ENCODE assay signal across 17 cellular contexts in the genomic region with DNA sequence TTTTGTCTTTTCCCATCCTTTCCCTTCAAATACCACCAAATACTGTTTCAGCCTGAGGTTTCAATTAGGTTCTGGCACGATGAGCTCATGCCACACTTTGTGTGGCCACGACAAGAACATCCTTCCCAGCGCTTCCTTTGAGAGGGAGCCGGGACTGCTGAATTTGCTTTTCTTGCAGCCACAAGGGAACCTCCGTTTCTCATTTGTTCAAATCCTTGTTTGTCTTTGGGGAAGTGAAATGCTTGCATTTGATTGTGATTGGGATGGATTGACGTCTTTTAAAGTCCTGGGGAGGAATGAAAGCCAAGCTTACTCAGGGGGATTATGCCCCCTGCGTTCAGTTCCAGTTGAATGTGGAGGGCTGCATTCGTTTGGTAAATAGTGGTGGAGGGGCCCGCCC.
A peak's percentile ranks its signal among the peaks of the same experiment; 100 is the strongest.
DNase-seq lines count a peak whose midpoint lies in the region; ATAC-seq, FAIRE-seq and TF ChIP-seq lines count a peak whose summit lies in the region.
"Had no signal": no experiment of that assay in that cellular context is flagged by ENCODE, and none has a peak within 500 bp of the region (broad histone marks: within the 10 kb centered on the region; RNA-seq: fewer than 3 reads in every experiment).

No MANE protein-coding gene starts in this region.

- H3K9me3 ChIP-seq in BLaER1 treated with 17β-estradiol and CSF1 and Interleukin-3, amounts not matched to agents 10 nM and 100 nM (replicated peaks in 1 of 11): peaks cover 7 to 13% (median 12%) of the 10 kb centered on the region in 11 experiments; a peak in 17 of 22 replicates
- H3K9me3 ChIP-seq in astrocyte (ENCODE audit: insufficient read depth, low read depth, low read length) (no peaks in the 10 kb centered on the region), osteoblast (ENCODE audit: low read depth, low read length) (no peaks in the 10 kb centered on the region)
- H3K9me3 ChIP-seq: BE2C had no signal

- H4K20me1 ChIP-seq in BLaER1 treated with 17β-estradiol and CSF1 and Interleukin-3, amounts not matched to agents 10 nM and 100 nM: no peaks in the 10 kb centered on the region; a peak in 1 of 22 replicates
- H4K20me1 ChIP-seq in astrocyte (ENCODE audit: insufficient read depth, low read length) (no peaks in the 10 kb centered on the region), osteoblast (ENCODE audit: insufficient read depth, low read length) (no peaks in the 10 kb centered on the region)

- H3K4me1 Mint-ChIP-seq in astrocyte (ENCODE audit: low read depth, unreplicated experiment): no peaks in the 10 kb centered on the region

- H3K27ac ChIP-seq in BLaER1 treated with 17β-estradiol and CSF1 and Interleukin-3, amounts not matched to agents 10 nM and 100 nM: no peak overlapping the region
- H3K27ac ChIP-seq in astrocyte (ENCODE audit: low read depth, low read length): no peak overlapping the region
- H3K27ac ChIP-seq in osteoblast (ENCODE audit: low read depth, low read length): no peak overlapping the region
- H3K27ac ChIP-seq: RWPE1 had no signal

- no peak overlapping the region for H2AFZ ChIP-seq in astrocyte (ENCODE audit: low read depth, low read length)
- H2AFZ ChIP-seq in osteoblast (ENCODE audit: low read length): peak overlapping the region; percentile 25

- H3K36me3 Mint-ChIP-seq in astrocyte (ENCODE audit: low read depth, unreplicated experiment): no peaks in the 10 kb centered on the region
- H3K36me3 Mint-ChIP-seq: CD4-positive, alpha-beta memory T cell had no signal

- no peaks in the 10 kb centered on the region for H3K79me2 ChIP-seq in astrocyte (ENCODE audit: insufficient read depth, low read length)
- no peaks in the 10 kb centered on the region for H3K79me2 ChIP-seq in osteoblast (ENCODE audit: insufficient read depth, low read length)

- H3K4me1 ChIP-seq in BLaER1 treated with 17β-estradiol and CSF1 and Interleukin-3, amounts not matched to agents 10 nM and 100 nM: peaks cover 19 to 52% (median 42%) of the 10 kb centered on the region in 10 experiments
- H3K4me1 ChIP-seq in astrocyte (ENCODE audit: insufficient read depth, low read length): no peaks in the 10 kb centered on the region
- H3K4me1 ChIP-seq in osteoblast (ENCODE audit: insufficient read depth, low read length): no peaks in the 10 kb centered on the region
- H3K4me1 ChIP-seq: BE2C had no signal

- no peak for FAIRE-seq in astrocyte (lab: Jason Lieb, UNC)
- FAIRE-seq: K562 had no signal

- H3K4me3 Mint-ChIP-seq in astrocyte (ENCODE audit: unreplicated experiment): no peak overlapping the region
- H3K4me3 Mint-ChIP-seq: CD4-positive, alpha-beta memory T cell had no signal

- no peaks in the 10 kb centered on the region for H3K36me3 ChIP-seq in BLaER1 treated with 17β-estradiol and CSF1 and Interleukin-3, amounts not matched to agents 10 nM and 100 nM
- H3K36me3 ChIP-seq in astrocyte (ENCODE audit: insufficient read depth, low read length): no peaks in the 10 kb centered on the region
- H3K36me3 ChIP-seq in osteoblast (ENCODE audit: insufficient read depth, low read length): no peaks in the 10 kb centered on the region
- H3K36me3 ChIP-seq: BE2C had no signal

- H3K4me2 ChIP-seq in BLaER1 treated with 17β-estradiol and CSF1 and Interleukin-3, amounts not matched to agents 10 nM and 100 nM: peak overlapping the region; percentile 11 to 77 (median 63); a peak in 18 of 22 replicates
- peak overlapping the region; percentile 4 for H3K4me2 ChIP-seq in astrocyte (ENCODE audit: low read length)
- H3K4me2 ChIP-seq in osteoblast (ENCODE audit: insufficient read depth, low read length): peak overlapping the region; percentile 24

- H3K4me3 ChIP-seq in BLaER1 treated with 17β-estradiol and CSF1 and Interleukin-3, amounts not matched to agents 10 nM and 100 nM: no peak overlapping the region
- H3K4me3 ChIP-seq in astrocyte (ENCODE audit: insufficient read depth, low read depth, low read length) (no peak overlapping the region), osteoblast (ENCODE audit: insufficient read depth, low read length) (no peak overlapping the region)
- H3K4me3 ChIP-seq: K562 had no signal

- H3K9ac ChIP-seq in BLaER1 treated with 17β-estradiol and CSF1 and Interleukin-3, amounts not matched to agents 10 nM and 100 nM: no peak overlapping the region
- H3K9ac ChIP-seq in astrocyte (ENCODE audit: low read length): no peak overlapping the region

- no peak for TF ChIP-seq CTCF in astrocyte (IDR thresholded peaks at IDR 0.05; ENCODE audit: insufficient read depth, low read depth, low read length)
- no peak for TF ChIP-seq CTCF in osteoblast (IDR thresholded peaks at IDR 0.05; ENCODE audit: extremely low read depth, low read depth, low read length)

- DNase-seq in astrocyte (ENCODE audit: low read depth) (no peak), medulla oblongata (ENCODE audit: extremely low spot score) (peak; percentile 18), osteoblast (ENCODE audit: insufficient read length, low spot score, missing footprints) (no peak), NOMO-1 (lab: John Stamatoyannopoulos, UW; ENCODE audit: unreplicated experiment in 2 of 2) (no peak), Right ventricle myocardium superior (no peak), HK-2 (ENCODE audit: unreplicated experiment) (no peak)
- DNase-seq in stimulated activated naive CD8-positive, alpha-beta T cell treated with anti-CD3 and anti-CD28 coated beads, Interleukin-15, Interleukin-2, amounts not matched to agents 100 U/mL and 50 U/mL, for 24 hours: no peak
- DNase-seq: BE2C; CD4-positive, alpha-beta memory T cell; GF-D8; NCI-H1092 treated with DMSO at 0.1 percent for 48 hours; NCI-H2081 treated with DMSO at 0.1 percent for 48 hours; NK-92 treated with Interleukin-12 subunit alpha and Interleukin-12 subunit beta, amount 100 ng/mL, for 24 hours; PC-3 had no signal

- ATAC-seq in Right ventricle myocardium superior (ENCODE audit: poor library complexity): no peak
- ATAC-seq in stimulated activated naive CD8-positive, alpha-beta T cell treated with anti-CD3 and anti-CD28 coated beads, Interleukin-15, Interleukin-2, amounts not matched to agents 100 U/mL and 50 U/mL, for 24 hours: no peak
- ATAC-seq: K562, PC-3 had no signal

- no peaks in the 10 kb centered on the region for H3K9me3 Mint-ChIP-seq in astrocyte (ENCODE audit: unreplicated experiment)

- intact Hi-C loops in Right ventricle myocardium superior (cut with DNase I): no loop called here

- no peak overlapping the region for H3K27ac Mint-ChIP-seq in astrocyte (ENCODE audit: unreplicated experiment)
- H3K27ac Mint-ChIP-seq: CD4-positive, alpha-beta memory T cell had no signal

- H3K27me3 ChIP-seq in BLaER1 treated with 17β-estradiol and CSF1 and Interleukin-3, amounts not matched to agents 10 nM and 100 nM: peaks cover 0 to 6% (median 0%) of the 10 kb centered on the region in 11 experiments; a peak in 2 of 22 replicates
- no peaks in the 10 kb centered on the region for H3K27me3 ChIP-seq in astrocyte (ENCODE audit: insufficient read depth, low read length)
- no peaks in the 10 kb centered on the region for H3K27me3 ChIP-seq in osteoblast (ENCODE audit: insufficient read depth, low read length)
- H3K27me3 ChIP-seq: BE2C had no signal

- peaks cover 14% of the 10 kb centered on the region for H3K27me3 Mint-ChIP-seq in astrocyte (ENCODE audit: low read depth, unreplicated experiment)

Comparison
In these comparisons a context has a peak if more than half of its experiments do, and no peak if none do; other contexts are left out.
1. H3K4me2 ChIP-seq: peak in every context shown above with its lines; median percentile 63 in BLaER1 treated with 17β-estradiol and CSF1 and Interleukin-3, amounts not matched to agents 10 nM and 100 nM; 24 in osteoblast; 4 in astrocyte.